ENCODE assay signal across 9 cellular contexts in the genomic region with DNA sequence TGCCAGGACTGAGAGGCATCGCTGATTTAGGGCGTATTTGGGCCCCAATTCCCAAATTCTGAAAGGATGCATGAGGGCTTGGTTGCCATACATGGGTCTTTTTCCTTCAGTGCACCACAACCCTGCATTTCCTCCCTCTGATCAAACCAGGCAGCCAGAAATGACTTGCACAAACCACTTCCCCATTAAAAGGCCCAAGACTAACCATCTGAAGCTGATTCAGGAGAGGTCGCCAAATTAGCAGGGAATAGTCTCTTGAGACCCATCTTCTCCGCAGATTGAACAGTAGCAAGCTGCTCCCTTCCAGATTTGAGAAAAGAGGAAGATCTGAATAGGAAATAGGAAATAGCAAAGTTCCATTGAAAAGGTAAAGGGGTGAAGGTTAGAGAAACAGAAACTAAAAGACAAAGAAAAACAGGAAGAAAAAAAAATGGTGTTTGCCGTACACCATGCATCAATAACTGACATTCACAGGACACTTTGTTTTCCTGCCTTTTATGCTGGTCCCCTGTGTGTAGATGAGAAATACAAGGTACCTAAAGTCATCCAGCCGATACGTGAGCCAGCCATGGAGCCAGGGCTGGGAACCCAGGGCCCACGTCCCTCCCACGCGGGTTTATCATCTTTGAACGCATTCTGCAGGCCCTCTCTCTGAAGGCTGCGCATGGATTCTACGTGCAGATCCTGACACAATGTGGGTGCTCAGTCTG.
DNase-seq lines count a peak whose midpoint lies in the region; ATAC-seq, FAIRE-seq and TF ChIP-seq lines count a peak whose summit lies in the region.
"Had no signal": no experiment of that assay in that cellular context is flagged by ENCODE, and none has a peak within 500 bp of the region (broad histone marks: within the 10 kb centered on the region; RNA-seq: fewer than 3 reads in every experiment).

No MANE protein-coding gene starts in this region.

- H3K36me3 ChIP-seq in stomach, result no peaks in the 10 kb centered on the region

- 72 to 86% (median 85%) methylated on average over 13 of the region's 13 CpGs for WGBS in stomach, 5 donors

- no peak for TF ChIP-seq CTCF in stomach (IDR thresholded peaks at IDR 0.05)
- no peak for TF ChIP-seq CTCF in GM13977 (IDR thresholded peaks at IDR 0.05; ENCODE audit: extremely low read depth, insufficient read depth, missing control alignments)

- peaks cover 0 to 14% (median 0%) of the 10 kb centered on the region in 4 donors for H3K4me1 ChIP-seq in stomach
- H3K4me1 ChIP-seq: parathyroid adenoma had no signal

- no peak for TF ChIP-seq EP300 in stomach (IDR thresholded peaks at IDR 0.05)

- no peaks in the 10 kb centered on the region for H3K27me3 ChIP-seq in stomach

- DNase-seq in GM12892 (ENCODE audit: insufficient read length) (no peak), NCI-H1092 treated with DMSO at 0.1 percent for 48 hours (lab: John Stamatoyannopoulos, UW) (peak; percentile 66), germinal center (ENCODE audit: low spot score) (peak; percentile 8), stomach (no peak), glomerular visceral epithelial cell (ENCODE audit: extremely low spot score) (no peak), GM13977 (ENCODE audit: low spot score) (no peak), H54 (ENCODE audit: insufficient read length, low spot score) (no peak)

- ATAC-seq in GM21723 (IDR thresholded peaks at IDR 0.05; ENCODE audit: unreplicated experiment), result peak; percentile 74

- TF ChIP-seq POLR2A in GM12892 (IDR thresholded peaks at IDR 0.05; ENCODE audit: low read depth, low read length) (no peak), stomach (IDR thresholded peaks at IDR 0.05) (no peak), H54 (IDR thresholded peaks at IDR 0.05; ENCODE audit: low read depth, low read length) (no peak)

- in situ Hi-C loops in GM13977 (cut with MboI; ENCODE audit: low pct_unique_long_range_greater_than_20kb, low sequenced_read_pairs, unreplicated experiment), result no loop called here

- H3K4me3 ChIP-seq in stomach, result no peak overlapping the region

- peak; percentile 81 for FAIRE-seq in GM12892 (lab: Jason Lieb, UNC)
- FAIRE-seq in H54 (lab: Jason Lieb, UNC), result no peak

- H3K27ac ChIP-seq in stomach, result peak overlapping the region in 1 of 5 donors; percentile 31
- H3K27ac ChIP-seq: parathyroid adenoma had no signal

- intact Hi-C loops in stomach (cut with DNase I; ENCODE audit: low total_unique reads), result no loop called here

- H3K9me3 ChIP-seq in stomach, result no peaks in the 10 kb centered on the region

Comparison
In these comparisons a context has a peak if more than half of its experiments do, and no peak if none do; other contexts are left out.
1. DNase-seq: peak in NCI-H1092 treated with DMSO at 0.1 percent for 48 hours (single experiment) and germinal center (single experiment); none in GM12892 (single experiment), stomach (single experiment), glomerular visceral epithelial cell (single experiment), GM13977 (single experiment) and H54 (single experiment).